ENCODE assay signal across 21 cellular contexts in the genomic region with DNA sequence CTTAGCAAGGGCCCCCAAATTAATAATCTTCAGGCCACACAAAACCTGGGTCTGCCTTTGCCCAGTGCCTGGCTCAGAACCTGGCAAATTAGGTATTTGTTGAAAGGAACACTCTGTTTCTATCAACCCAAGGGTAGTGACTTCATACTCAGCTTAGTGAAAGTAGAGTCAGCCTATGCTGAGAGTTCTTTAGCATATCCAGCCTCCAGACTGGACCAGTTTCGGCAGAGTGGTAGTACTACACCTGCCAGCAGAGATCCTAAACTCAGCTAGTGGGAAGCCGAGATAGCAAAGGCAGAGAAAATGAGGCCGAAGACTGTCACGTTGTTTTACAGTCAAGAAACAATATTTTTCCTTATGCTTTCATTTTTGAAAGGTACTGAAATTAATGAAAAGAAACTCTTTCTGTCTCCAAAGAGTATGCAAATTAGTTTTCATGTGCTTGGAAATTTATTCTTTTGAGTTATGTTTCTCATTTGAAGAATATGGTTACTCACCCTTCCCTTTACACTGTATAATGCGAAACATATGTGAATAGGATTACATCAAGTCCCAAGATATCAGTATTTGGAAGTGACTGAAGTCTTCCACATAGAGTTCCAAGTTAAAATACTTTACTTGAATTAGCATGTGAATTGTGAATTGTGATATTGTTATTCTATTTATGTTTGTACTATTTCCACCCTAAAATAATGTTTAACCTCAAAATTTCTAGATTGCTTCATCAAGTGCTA. TPM values are rescaled to one million over a fixed set of nuclear protein-coding genes. Genes with fewer than 3 reads are reported as not detected.
A peak's percentile ranks its signal among the peaks of the same experiment; 100 is the strongest.
DNase-seq lines count a peak whose midpoint lies in the region; ATAC-seq and TF ChIP-seq lines count a peak whose summit lies in the region.
"Had no signal": no experiment of that assay in that cellular context is flagged by ENCODE, and none has a peak within 500 bp of the region (broad histone marks: within the 10 kb centered on the region; RNA-seq: fewer than 3 reads in every experiment).

No MANE protein-coding gene starts in this region.

- H3F3A ChIP-seq in MM.1S (ENCODE audit: insufficient read depth, low read length) = no peaks in the 10 kb centered on the region

- H3K79me2 ChIP-seq in MM.1S (ENCODE audit: low read length) (no peaks in the 10 kb centered on the region), osteoblast (ENCODE audit: insufficient read depth, low read length) (no peaks in the 10 kb centered on the region)

- H3K9ac ChIP-seq in MM.1S (ENCODE audit: low read length) = no peak overlapping the region

- H3K4me2 ChIP-seq in MM.1S (ENCODE audit: low read depth, low read length) = peak overlapping the region; percentile 31; the same call in 1 of the 2 replicates
- H3K4me2 ChIP-seq in osteoblast (ENCODE audit: insufficient read depth, low read length) = peak overlapping the region; percentile 52

- H3K4me3 ChIP-seq in AG09309 (ENCODE audit: control insufficient read depth, low read depth, low read length) (peak overlapping the region; percentile 9), MM.1S (ENCODE audit: low read length) (peak overlapping the region; percentile 19; the same call in 1 of the 2 replicates), osteoblast (ENCODE audit: insufficient read depth, low read length) (no peak overlapping the region)
- H3K4me3 ChIP-seq: gastroesophageal sphincter, lower lobe of right lung, psoas muscle had no signal

- H3K4me1 ChIP-seq in MM.1S (ENCODE audit: low read length) (no peaks in the 10 kb centered on the region), osteoblast (ENCODE audit: insufficient read depth, low read length) (peaks cover 45% of the 10 kb centered on the region)
- H3K4me1 ChIP-seq: gastroesophageal sphincter, lower lobe of right lung had no signal

- no peak overlapping the region for H3K4me3 Mint-ChIP-seq in naive thymus-derived CD8-positive, alpha-beta T cell
- no peak overlapping the region for H3K4me3 Mint-ChIP-seq in activated T-cell treated with anti-CD3 and anti-CD28 coated beads, Interleukin-2, amount 50 U/mL, for 4 hours
- H3K4me3 Mint-ChIP-seq: activated CD4-positive, alpha-beta T cell treated with anti-CD3 and anti-CD28 coated beads, Interleukin-2, amount 10 ng/mL, durations not matched to agents 7 days and 5 days; activated naive CD4-positive, alpha-beta T cell treated with anti-CD3 and anti-CD28 coated beads, Interleukin-2, amount 50 U/mL, for 24 hours; endodermal cell; natural killer cell had no signal

- H3K27me3 Mint-ChIP-seq in naive thymus-derived CD8-positive, alpha-beta T cell = no peaks in the 10 kb centered on the region
- no peaks in the 10 kb centered on the region for H3K27me3 Mint-ChIP-seq in activated T-cell treated with anti-CD3 and anti-CD28 coated beads, Interleukin-2, amount 50 U/mL, for 4 hours (ENCODE audit: low read depth)
- H3K27me3 Mint-ChIP-seq: activated CD4-positive, alpha-beta T cell treated with anti-CD3 and anti-CD28 coated beads, Interleukin-2, amount 10 ng/mL, durations not matched to agents 7 days and 5 days; activated naive CD4-positive, alpha-beta T cell treated with anti-CD3 and anti-CD28 coated beads, Interleukin-2, amount 50 U/mL, for 24 hours had no signal

- ATAC-seq in left lobe of liver = no peak
- ATAC-seq in naive thymus-derived CD8-positive, alpha-beta T cell = no peak
- ATAC-seq in activated T-cell treated with anti-CD3 and anti-CD28 coated beads, Interleukin-2, amount 50 U/mL, for 4 hours = no peak
- ATAC-seq: gastroesophageal sphincter, HCT116, natural killer cell had no signal

- DNase-seq in AG09309 (ENCODE audit: low read depth) (no peak), MM.1S (peak; percentile 40), dedifferentiated amniotic fluid mesenchymal stem cell (ENCODE audit: extremely low spot score) (peak; percentile 78), osteoblast (ENCODE audit: insufficient read length, low spot score, missing footprints) (no peak), left lobe of liver (ENCODE audit: low spot score) (no peak), SK-N-DZ (ENCODE audit: low spot score) (no peak)
- DNase-seq in naive thymus-derived CD8-positive, alpha-beta T cell = no peak
- no peak for DNase-seq in activated T-cell treated with anti-CD3 and anti-CD28 coated beads, Interleukin-2, amount 50 U/mL, for 4 hours
- DNase-seq: activated CD4-positive, alpha-beta T cell treated with anti-CD3 and anti-CD28 coated beads, Interleukin-2, amount 10 ng/mL, durations not matched to agents 7 days and 5 days; AML-193; central memory CD4-positive, alpha-beta T cell; COR-L47; endodermal cell; lower lobe of right lung; natural killer cell; NCI-H187; OCI-M1; psoas muscle had no signal

- H3K36me3 ChIP-seq in MM.1S (replicated peaks; ENCODE audit: insufficient read depth, low read length) (no peaks in the 10 kb centered on the region), osteoblast (ENCODE audit: insufficient read depth, low read length) (no peaks in the 10 kb centered on the region)
- H3K36me3 ChIP-seq: gastroesophageal sphincter, lower lobe of right lung had no signal

- TF ChIP-seq CTCF in AG09309 (IDR thresholded peaks at IDR 0.05; ENCODE audit: control insufficient read depth, insufficient read depth, low read depth, low read length, missing control alignments) (no peak), MM.1S (IDR thresholded peaks at IDR 0.05; ENCODE audit: low read length) (no peak), osteoblast (IDR thresholded peaks at IDR 0.05; ENCODE audit: extremely low read depth, low read depth, low read length) (no peak)

- peaks cover 0 to 6% (median 2%) of the 10 kb centered on the region in 4 donors for H3K4me1 Mint-ChIP-seq in naive thymus-derived CD8-positive, alpha-beta T cell
- no peaks in the 10 kb centered on the region for H3K4me1 Mint-ChIP-seq in activated T-cell treated with anti-CD3 and anti-CD28 coated beads, Interleukin-2, amount 50 U/mL, for 4 hours (ENCODE audit: low read depth)
- H3K4me1 Mint-ChIP-seq: activated CD4-positive, alpha-beta T cell treated with anti-CD3 and anti-CD28 coated beads, Interleukin-2, amount 10 ng/mL, durations not matched to agents 7 days and 5 days; natural killer cell had no signal

- H3K9me2 ChIP-seq in MM.1S (replicated peaks; ENCODE audit: insufficient read depth, low read length) = no peaks in the 10 kb centered on the region

- H3K27ac Mint-ChIP-seq in naive thymus-derived CD8-positive, alpha-beta T cell = no peak overlapping the region
- H3K27ac Mint-ChIP-seq: activated CD4-positive, alpha-beta T cell treated with anti-CD3 and anti-CD28 coated beads, Interleukin-2, amount 10 ng/mL, durations not matched to agents 7 days and 5 days; endodermal cell; natural killer cell had no signal

- H3K9me3 Mint-ChIP-seq in naive thymus-derived CD8-positive, alpha-beta T cell = peaks cover 0 to 9% (median 0%) of the 10 kb centered on the region in 9 donors
- H3K9me3 Mint-ChIP-seq in activated T-cell treated with anti-CD3 and anti-CD28 coated beads, Interleukin-2, amount 50 U/mL, for 4 hours = no peaks in the 10 kb centered on the region
- H3K9me3 Mint-ChIP-seq: activated CD4-positive, alpha-beta T cell treated with anti-CD3 and anti-CD28 coated beads, Interleukin-2, amount 10 ng/mL, durations not matched to agents 7 days and 5 days; activated naive CD4-positive, alpha-beta T cell treated with anti-CD3 and anti-CD28 coated beads, Interleukin-2, amount 50 U/mL, for 24 hours; endodermal cell; natural killer cell had no signal

- POLR2A ChIA-PET in naive thymus-derived CD8-positive, alpha-beta T cell (lab: Charles Lee) = no interaction called here

- H2AFZ ChIP-seq in MM.1S (ENCODE audit: low read length) (peak overlapping the region; percentile 19; the same call in 1 of the 2 replicates), osteoblast (ENCODE audit: low read length) (peak overlapping the region; percentile 40)

- H3K27ac ChIP-seq in MM.1S (ENCODE audit: low read length) = no peak overlapping the region
- peak overlapping the region; percentile 76 for H3K27ac ChIP-seq in osteoblast (ENCODE audit: low read depth, low read length)
- H3K27ac ChIP-seq: gastroesophageal sphincter, lower lobe of right lung, psoas muscle had no signal

- no peaks in the 10 kb centered on the region for H3K36me3 Mint-ChIP-seq in naive thymus-derived CD8-positive, alpha-beta T cell
- H3K36me3 Mint-ChIP-seq in activated T-cell treated with anti-CD3 and anti-CD28 coated beads, Interleukin-2, amount 50 U/mL, for 4 hours (ENCODE audit: insufficient read depth) = no peaks in the 10 kb centered on the region
- H3K36me3 Mint-ChIP-seq: activated naive CD4-positive, alpha-beta T cell treated with anti-CD3 and anti-CD28 coated beads, Interleukin-2, amount 50 U/mL, for 24 hours; natural killer cell had no signal

- H3K27me3 ChIP-seq in MM.1S (replicated peaks; ENCODE audit: insufficient read depth, low read length) (no peaks in the 10 kb centered on the region), osteoblast (ENCODE audit: insufficient read depth, low read length) (no peaks in the 10 kb centered on the region)
- H3K27me3 ChIP-seq: gastroesophageal sphincter had no signal

- H3K9me3 ChIP-seq in MM.1S (replicated peaks; ENCODE audit: insufficient read depth, low read length) = no peaks in the 10 kb centered on the region
- H3K9me3 ChIP-seq in osteoblast (ENCODE audit: low read depth, low read length) = no peaks in the 10 kb centered on the region
- H3K9me3 ChIP-seq: gastroesophageal sphincter, lower lobe of right lung, psoas muscle had no signal

- no peaks in the 10 kb centered on the region for H4K20me1 ChIP-seq in MM.1S (ENCODE audit: insufficient read depth, low read length)
- H4K20me1 ChIP-seq in osteoblast (ENCODE audit: insufficient read depth, low read length) = no peaks in the 10 kb centered on the region

RNA-seq across cellular contexts. Expression of gene UGP2, which starts 52.2 kb away (rescaled TPM):
- total RNA-seq in osteoblast = 123 and 133 TPM in 2 replicates
- 303 TPM for total RNA-seq in left lobe of liver
- polyA plus RNA-seq in SK-N-DZ (2014; cell fraction: cytosol; rRNA removed) = 37.9 and 38.6 TPM in 2 replicates
- 24.1 and 32.0 TPM in 2 replicates for polyA plus RNA-seq in SK-N-DZ (2014; cell fraction: nucleus; rRNA removed)
- total RNA-seq in naive thymus-derived CD8-positive, alpha-beta T cell = 10 to 100 TPM; 77.2 to 89.1 TPM
- polyA plus RNA-seq in naive thymus-derived CD8-positive, alpha-beta T cell = 100 to 1,000 TPM; 112 to 148 (median 135) TPM
- total RNA-seq in activated T-cell treated with anti-CD3 and anti-CD28 coated beads, Interleukin-2, amount 50 U/mL, for 4 hours = 10 to 100 TPM; 46.1 to 48.6 (median 47.7) TPM

Comparison
In these comparisons a context has a peak if more than half of its experiments do, and no peak if none do; other contexts are left out.
1. DNase-seq: peak in MM.1S (single experiment) and dedifferentiated amniotic fluid mesenchymal stem cell (single experiment); none in AG09309 (single experiment), osteoblast (single experiment), left lobe of liver (single experiment), SK-N-DZ (single experiment), naive thymus-derived CD8-positive, alpha-beta T cell (0 of 10) and activated T-cell treated with anti-CD3 and anti-CD28 coated beads, Interleukin-2, amount 50 U/mL, for 4 hours (single experiment).